ENCODE assay signal across 8 cellular contexts in genomic region chr15:56821721-56822425, GRCh38.
A peak's percentile ranks its signal among the peaks of the same experiment; 100 is the strongest.
DNase-seq lines count a peak whose midpoint lies in the region; ATAC-seq, FAIRE-seq and TF ChIP-seq lines count a peak whose summit lies in the region.

No MANE protein-coding gene starts in this region.

- H3K4me1 ChIP-seq in Karpas-422 (ENCODE audit: low read length) (peaks cover 19% of the 10 kb centered on the region), SK-N-SH (ENCODE audit: control insufficient read depth in 1 of 2, insufficient read depth in 2 of 2, low read depth in 1 of 2, low read length in 1 of 2) (peaks cover 10 to 20% of the 10 kb centered on the region in 2 experiments; a peak in 3 of 4 replicates), astrocyte (ENCODE audit: insufficient read depth, low read length) (peaks cover 20% of the 10 kb centered on the region), hepatocyte (ENCODE audit: insufficient read depth) (no peaks in the 10 kb centered on the region), smooth muscle cell (ENCODE audit: low read depth) (no peaks in the 10 kb centered on the region)

- WGBS in SK-N-SH (ENCODE audit: low lambda C conversion rate) = 50% methylated on average over 3 of the region's 3 CpGs
- WGBS in hepatocyte (ENCODE audit: low lambda C conversion rate, missing lambda C conversion rate) = 42% methylated on average over 3 of the region's 3 CpGs
- WGBS in smooth muscle cell (ENCODE audit: low lambda C conversion rate) = 49% methylated on average over 3 of the region's 3 CpGs

- no peak overlapping the region for H3K27ac Mint-ChIP-seq in astrocyte (ENCODE audit: unreplicated experiment)

- H2AFZ ChIP-seq in Karpas-422 (ENCODE audit: low read length) (no peak overlapping the region), SK-N-SH (ENCODE audit: low read depth) (no peak overlapping the region), astrocyte (ENCODE audit: low read depth, low read length) (no peak overlapping the region), hepatocyte (no peak overlapping the region), smooth muscle cell (ENCODE audit: low read depth) (no peak overlapping the region)

- H3K27me3 ChIP-seq in Karpas-422 (ENCODE audit: low read length) (no peaks in the 10 kb centered on the region), SK-N-SH (ENCODE audit: insufficient read depth) (no peaks in the 10 kb centered on the region), astrocyte (ENCODE audit: insufficient read depth, low read length) (no peaks in the 10 kb centered on the region), hepatocyte (no peaks in the 10 kb centered on the region), smooth muscle cell (ENCODE audit: low read depth) (no peaks in the 10 kb centered on the region)

- H3K36me3 ChIP-seq in Karpas-422 (ENCODE audit: insufficient read depth, low read length) = no peaks in the 10 kb centered on the region
- H3K36me3 ChIP-seq in SK-N-SH (replicated peaks in 1 of 2; ENCODE audit: control insufficient read depth in 1 of 2, insufficient read depth in 2 of 2, low read length in 1 of 2) = no peaks in the 10 kb centered on the region
- no peaks in the 10 kb centered on the region for H3K36me3 ChIP-seq in astrocyte (ENCODE audit: insufficient read depth, low read length)
- H3K36me3 ChIP-seq in hepatocyte (replicated peaks; ENCODE audit: insufficient read depth, low read depth) = no peaks in the 10 kb centered on the region
- no peaks in the 10 kb centered on the region for H3K36me3 ChIP-seq in smooth muscle cell (ENCODE audit: low read depth)

- no peak overlapping the region for H3K4me2 ChIP-seq in Karpas-422 (ENCODE audit: low read depth, low read length, poor library complexity, severe bottlenecking)
- no peak overlapping the region for H3K4me2 ChIP-seq in SK-N-SH
- H3K4me2 ChIP-seq in astrocyte (ENCODE audit: low read length) = no peak overlapping the region
- H3K4me2 ChIP-seq in hepatocyte = no peak overlapping the region
- no peak overlapping the region for H3K4me2 ChIP-seq in smooth muscle cell

- H3K4me3 Mint-ChIP-seq in astrocyte (ENCODE audit: unreplicated experiment) = no peak overlapping the region

- H3K4me1 Mint-ChIP-seq in astrocyte (ENCODE audit: low read depth, unreplicated experiment) = peaks cover 33% of the 10 kb centered on the region

- H3K9me3 ChIP-seq in Karpas-422 (ENCODE audit: low read length) = no peaks in the 10 kb centered on the region
- no peaks in the 10 kb centered on the region for H3K9me3 ChIP-seq in SK-N-SH
- H3K9me3 ChIP-seq in astrocyte (ENCODE audit: insufficient read depth, low read depth, low read length) = no peaks in the 10 kb centered on the region
- no peaks in the 10 kb centered on the region for H3K9me3 ChIP-seq in hepatocyte (ENCODE audit: low read depth)
- no peaks in the 10 kb centered on the region for H3K9me3 ChIP-seq in smooth muscle cell (replicated peaks; ENCODE audit: low read depth)

- DNase-seq in COR-L47 (lab: John Stamatoyannopoulos, UW) = peak; percentile 32
- DNase-seq in Karpas-422 = peak; percentile 87
- DNase-seq in SK-N-SH = peak; percentile 42
- DNase-seq in astrocyte (ENCODE audit: low read depth) = peak; percentile 91
- DNase-seq in hepatocyte (ENCODE audit: low spot score) = peak; percentile 66
- DNase-seq in smooth muscle cell (lab: John Stamatoyannopoulos, UW; ENCODE audit: unreplicated experiment) = no peak

- TF ChIP-seq EP300 in SK-N-SH (IDR thresholded peaks at IDR 0.05; ENCODE audit: borderline replicate concordance in 1 of 2, low read depth in 1 of 2, low read length in 1 of 2) = no peak

- peak; percentile 59 for FAIRE-seq in astrocyte (lab: Jason Lieb, UNC)

- H3K36me3 Mint-ChIP-seq in astrocyte (ENCODE audit: low read depth, unreplicated experiment) = peaks cover 2% of the 10 kb centered on the region

- no peaks in the 10 kb centered on the region for H4K20me1 ChIP-seq in Karpas-422 (ENCODE audit: insufficient read depth, low read depth, low read length)
- H4K20me1 ChIP-seq in SK-N-SH (ENCODE audit: insufficient read depth) = no peaks in the 10 kb centered on the region
- H4K20me1 ChIP-seq in astrocyte (ENCODE audit: insufficient read depth, low read length) = no peaks in the 10 kb centered on the region
- no peaks in the 10 kb centered on the region for H4K20me1 ChIP-seq in hepatocyte (ENCODE audit: insufficient read depth, poor library complexity, severe bottlenecking)
- H4K20me1 ChIP-seq in smooth muscle cell (ENCODE audit: low read depth) = no peaks in the 10 kb centered on the region

- TF ChIP-seq RAD21 in SK-N-SH (IDR thresholded peaks at IDR 0.05; ENCODE audit: low read length) = peak; percentile 88

- H3K9ac ChIP-seq in Karpas-422 (ENCODE audit: low read length) (no peak overlapping the region), SK-N-SH (no peak overlapping the region), astrocyte (ENCODE audit: low read length) (no peak overlapping the region), smooth muscle cell (ENCODE audit: low read depth) (no peak overlapping the region)

- POLR2A ChIA-PET in SK-N-SH (lab: Yijun Ruan, JAX) = interaction anchor here (0.6 kb wide), 1 partner anchor 66 kb away, joined by 3 read pairs; no protein-coding TSS in a partner anchor

- H3K9me3 Mint-ChIP-seq in astrocyte (ENCODE audit: unreplicated experiment) = no peaks in the 10 kb centered on the region

- TF ChIP-seq CTCF in SK-N-SH (IDR thresholded peaks at IDR 0.05) = peak; percentile 79
- TF ChIP-seq CTCF in astrocyte (IDR thresholded peaks at IDR 0.05; ENCODE audit: insufficient read depth, low read depth, low read length) = peak; percentile 65
- peak; percentile 61 for TF ChIP-seq CTCF in hepatocyte (IDR thresholded peaks at IDR 0.05; ENCODE audit: poor library complexity)
- TF ChIP-seq CTCF in smooth muscle cell (IDR thresholded peaks at IDR 0.05; ENCODE audit: borderline replicate concordance, insufficient read depth, poor library complexity, severe bottlenecking) = peak; percentile 57

- ATAC-seq in GM19397 (IDR thresholded peaks at IDR 0.05; ENCODE audit: unreplicated experiment) (peak; percentile 71), GM21360 (IDR thresholded peaks at IDR 0.05; ENCODE audit: unreplicated experiment) (no peak)

- H3K4me3 ChIP-seq in Karpas-422 (ENCODE audit: low read length) (no peak overlapping the region), SK-N-SH (ENCODE audit: low read depth in 2 of 2, low read length in 1 of 2) (no peak overlapping the region), astrocyte (ENCODE audit: insufficient read depth, low read depth, low read length) (no peak overlapping the region), hepatocyte (no peak overlapping the region), smooth muscle cell (no peak overlapping the region)

- CTCF ChIA-PET in SK-N-SH (lab: Yijun Ruan, JAX) = interaction anchor here (0.7 to 2.6 kb wide), 23 partner anchors 9 to 720 kb away, joined by 3 to 11 read pairs (median 4); no protein-coding TSS in a partner anchor

- peaks cover 5% of the 10 kb centered on the region for H3K27me3 Mint-ChIP-seq in astrocyte (ENCODE audit: low read depth, unreplicated experiment)

- H3K27ac ChIP-seq in Karpas-422 (ENCODE audit: low read length) (no peak overlapping the region), SK-N-SH (ENCODE audit: low read depth in 2 of 2, low read length in 1 of 2) (no peak overlapping the region), astrocyte (ENCODE audit: low read depth, low read length) (no peak overlapping the region), hepatocyte (no peak overlapping the region), smooth muscle cell (ENCODE audit: low read depth) (no peak overlapping the region)

- H3K9me2 ChIP-seq in Karpas-422 (replicated peaks; ENCODE audit: insufficient read depth, low read length) (no peaks in the 10 kb centered on the region), SK-N-SH (no peaks in the 10 kb centered on the region), hepatocyte (replicated peaks; ENCODE audit: insufficient read depth) (no peaks in the 10 kb centered on the region)

- no peaks in the 10 kb centered on the region for H3K79me2 ChIP-seq in Karpas-422 (ENCODE audit: low read length)
- H3K79me2 ChIP-seq in SK-N-SH (ENCODE audit: insufficient read depth) = no peaks in the 10 kb centered on the region
- H3K79me2 ChIP-seq in astrocyte (ENCODE audit: insufficient read depth, low read length) = no peaks in the 10 kb centered on the region
- no peaks in the 10 kb centered on the region for H3K79me2 ChIP-seq in hepatocyte
- no peaks in the 10 kb centered on the region for H3K79me2 ChIP-seq in smooth muscle cell (ENCODE audit: low read depth)

- H3F3A ChIP-seq in SK-N-SH (replicated peaks; ENCODE audit: insufficient read depth) (no peaks in the 10 kb centered on the region), smooth muscle cell (ENCODE audit: low read depth) (no peaks in the 10 kb centered on the region)

TF ChIP-seq in SK-N-SH, 30 proteins besides CTCF, POLR2A, EP300 and RAD21:
- TF ChIP-seq, protein P1, sequence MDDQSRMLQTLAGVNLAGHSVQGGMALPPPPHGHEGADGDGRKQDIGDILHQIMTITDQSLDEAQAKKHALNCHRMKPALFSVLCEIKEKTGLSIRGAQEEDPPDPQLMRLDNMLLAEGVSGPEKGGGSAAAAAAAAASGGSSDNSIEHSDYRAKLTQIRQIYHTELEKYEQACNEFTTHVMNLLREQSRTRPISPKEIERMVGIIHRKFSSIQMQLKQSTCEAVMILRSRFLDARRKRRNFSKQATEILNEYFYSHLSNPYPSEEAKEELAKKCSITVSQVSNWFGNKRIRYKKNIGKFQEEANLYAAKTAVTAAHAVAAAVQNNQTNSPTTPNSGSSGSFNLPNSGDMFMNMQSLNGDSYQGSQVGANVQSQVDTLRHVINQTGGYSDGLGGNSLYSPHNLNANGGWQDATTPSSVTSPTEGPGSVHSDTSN (IDR thresholded peaks at IDR 0.05) = peak; percentile 35; the same call in 1 of the 2 replicates
- no peak for TF ChIP-seq MEF2A (IDR thresholded peaks at IDR 0.05; ENCODE audit: borderline replicate concordance, low read depth)
- no peak for TF ChIP-seq TCF12 (IDR thresholded peaks at IDR 0.05)
- peak; percentile 82 for TF ChIP-seq SMC3 (IDR thresholded peaks at IDR 0.05; ENCODE audit: low read depth, low read length)
